In the genomic region with DNA sequence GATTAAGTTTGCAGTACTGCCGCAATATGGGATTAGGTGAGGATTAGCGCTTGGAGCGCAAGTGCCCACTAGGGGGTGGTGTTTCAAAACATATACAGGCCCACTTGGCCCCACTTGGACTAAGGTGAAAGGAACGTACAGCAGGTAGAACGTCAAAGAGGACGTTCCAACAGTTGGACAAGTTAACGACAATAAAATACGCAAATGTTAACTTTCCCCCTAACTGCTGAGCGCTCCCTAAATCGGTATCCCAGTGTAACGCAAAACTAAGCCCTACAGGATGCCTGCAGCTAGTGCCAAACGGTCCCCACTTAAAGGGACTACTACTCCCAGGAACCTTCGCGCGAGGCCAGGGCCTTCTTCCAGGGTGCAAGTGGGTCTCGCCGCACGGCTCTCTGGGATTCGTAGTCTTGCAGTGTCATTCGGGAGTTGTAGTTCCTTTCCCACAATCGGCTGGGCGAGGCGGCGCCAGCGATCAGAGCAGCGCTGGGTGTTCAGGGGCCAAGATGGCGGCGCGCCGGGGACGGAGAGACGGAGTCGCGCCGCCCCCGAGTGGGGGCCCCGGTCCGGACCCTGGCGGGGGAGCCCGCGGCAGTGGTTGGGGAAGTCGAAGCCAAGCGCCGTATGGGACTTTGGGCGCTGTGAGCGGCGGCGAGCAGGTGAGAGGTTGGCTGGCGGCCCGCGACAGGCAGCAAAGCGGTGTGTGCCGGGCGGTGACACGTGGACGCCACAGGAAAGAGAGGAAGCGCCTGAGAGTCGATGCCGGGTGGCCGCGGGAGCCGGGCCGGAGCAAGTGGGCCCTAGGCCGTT, we compare ENCODE assay signal across 8 cellular contexts. TPM values are rescaled to one million over a fixed set of nuclear protein-coding genes. Genes with fewer than 3 reads are reported as not detected.
A peak's percentile ranks its signal among the peaks of the same experiment; 100 is the strongest.
DNase-seq lines count a peak whose midpoint lies in the region; ATAC-seq, FAIRE-seq and TF ChIP-seq lines count a peak whose summit lies in the region.

Gene PPRC1, plus strand, starts transcription at position 478 of the 810 bp plus-strand sequence. Its CDS starts 29 bp downstream, at position 507.

- peak; percentile 97 for TF ChIP-seq CTCF in RWPE2 (IDR thresholded peaks at IDR 0.05; ENCODE audit: poor library complexity, severe bottlenecking)
- TF ChIP-seq CTCF in fibroblast of mammary gland (conservative IDR thresholded peaks at IDR 0.05; ENCODE audit: control insufficient read depth, insufficient read depth, low read depth, low read length) = peak; percentile 90
- TF ChIP-seq CTCF in natural killer cell (IDR thresholded peaks at IDR 0.05) = peak; percentile 96

- DNase-seq in G401 (ENCODE audit: low spot score) (peak; percentile 99), H54 (ENCODE audit: insufficient read length, low spot score) (peak; percentile 93), LoVo (ENCODE audit: low spot score) (peak; percentile 99), RWPE2 (ENCODE audit: low spot score) (peak; percentile 99), fibroblast of mammary gland (ENCODE audit: low read depth) (peak; percentile 99), natural killer cell (peak; percentile 94)
- DNase-seq in activated T-helper 2 cell treated with anti-CD3 and anti-CD28 coated beads, Interferon-gamma antibody, Interleukin-2, Interleukin-4, amounts not matched to agents 10 μg/mL and 5 μg/mL and 100 μg/mL, durations not matched to agents 14 hours and 24 hours and 36 hours (ENCODE audit: low spot score) = peak; percentile 98
- peak; percentile 98 for DNase-seq in stimulated activated naive CD4-positive, alpha-beta T cell treated with Interleukin-2 at 50 U/mL for 16 hours (lab: John Stamatoyannopoulos, UW)

- H3K36me3 ChIP-seq in RWPE2 (ENCODE audit: low read depth) = peaks cover 25% of the 10 kb centered on the region

- H3K27me3 Mint-ChIP-seq in activated T-helper 2 cell treated with anti-CD3 and anti-CD28 coated beads, Interferon-gamma antibody, Interleukin-2, Interleukin-4, amounts not matched to agents 10 μg/mL and 5 μg/mL and 100 μg/mL, durations not matched to agents 14 hours and 24 hours and 36 hours (ENCODE audit: low read depth) = no peaks in the 10 kb centered on the region
- no peaks in the 10 kb centered on the region for H3K27me3 Mint-ChIP-seq in natural killer cell (ENCODE audit: low read depth in 2 of 2)

- no peaks in the 10 kb centered on the region for H3K9me3 ChIP-seq in RWPE2 (ENCODE audit: severe bottlenecking)

- H3K27ac ChIP-seq in RWPE2 (ENCODE audit: poor library complexity, severe bottlenecking) = peak within 1 kb of the TSS; percentile 90

- H3K27me3 ChIP-seq in RWPE2 (ENCODE audit: insufficient read depth, poor library complexity, severe bottlenecking) = no peaks in the 10 kb centered on the region

- H3K4me1 ChIP-seq in RWPE2 (ENCODE audit: insufficient read depth, poor library complexity, severe bottlenecking) = peaks cover 30% of the 10 kb centered on the region

- no peak for FAIRE-seq in H54 (lab: Jason Lieb, UNC)

- peaks cover 40% of the 10 kb centered on the region for H3K36me3 Mint-ChIP-seq in activated T-helper 2 cell treated with anti-CD3 and anti-CD28 coated beads, Interferon-gamma antibody, Interleukin-2, Interleukin-4, amounts not matched to agents 10 μg/mL and 5 μg/mL and 100 μg/mL, durations not matched to agents 14 hours and 24 hours and 36 hours (ENCODE audit: low read depth)
- no peaks in the 10 kb centered on the region for H3K36me3 Mint-ChIP-seq in natural killer cell

- peak; percentile 89 for ATAC-seq in RWPE2 (ENCODE audit: low read depth)
- ATAC-seq in natural killer cell = peak; percentile 94 to 99 (median 96)

- H3K4me3 ChIP-seq in RWPE2 (ENCODE audit: severe bottlenecking) = peak within 1 kb of the TSS; percentile 84
- peak within 1 kb of the TSS; percentile 97 for H3K4me3 ChIP-seq in fibroblast of mammary gland (ENCODE audit: control insufficient read depth, low read depth, low read length)

- no peaks in the 10 kb centered on the region for H3K9me3 Mint-ChIP-seq in activated T-helper 2 cell treated with anti-CD3 and anti-CD28 coated beads, Interferon-gamma antibody, Interleukin-2, Interleukin-4, amounts not matched to agents 10 μg/mL and 5 μg/mL and 100 μg/mL, durations not matched to agents 14 hours and 24 hours and 36 hours
- no peaks in the 10 kb centered on the region for H3K9me3 Mint-ChIP-seq in natural killer cell

- in situ Hi-C loops in G401 (cut with HindIII; ENCODE audit: low sequenced_read_pairs) = no loop called here

- intact Hi-C loops in activated T-helper 2 cell treated with anti-CD3 and anti-CD28 coated beads, Interferon-gamma antibody, Interleukin-2, Interleukin-4, amounts not matched to agents 10 μg/mL and 5 μg/mL and 100 μg/mL, durations not matched to agents 14 hours and 24 hours and 36 hours (cut with micrococcal nuclease) = loop anchor here (1.0 to 10.0 kb wide), 7 partner anchors 13 to 512 kb away; partner anchors contain the start of genes ACTR1A, FBXL15, NFKB2 and NOLC1
- intact Hi-C loops in natural killer cell (cut with micrococcal nuclease) = loop anchor here (1.0 kb wide), 5 partner anchors 12 to 370 kb away; partner anchors contain the start of genes ACTR1A, CUEDC2, LDB1 and NOLC1

- H3K4me3 Mint-ChIP-seq in activated T-helper 2 cell treated with anti-CD3 and anti-CD28 coated beads, Interferon-gamma antibody, Interleukin-2, Interleukin-4, amounts not matched to agents 10 μg/mL and 5 μg/mL and 100 μg/mL, durations not matched to agents 14 hours and 24 hours and 36 hours (ENCODE audit: low read depth) = peak within 1 kb of the TSS; percentile 95
- H3K4me3 Mint-ChIP-seq in natural killer cell = peak within 1 kb of the TSS; percentile 98

- H3K4me1 Mint-ChIP-seq in activated T-helper 2 cell treated with anti-CD3 and anti-CD28 coated beads, Interferon-gamma antibody, Interleukin-2, Interleukin-4, amounts not matched to agents 10 μg/mL and 5 μg/mL and 100 μg/mL, durations not matched to agents 14 hours and 24 hours and 36 hours (ENCODE audit: low read depth) = peaks cover 26% of the 10 kb centered on the region
- H3K4me1 Mint-ChIP-seq in natural killer cell = peaks cover 33 to 37% of the 10 kb centered on the region in 2 donors

- peak within 1 kb of the TSS; percentile 98 for H3K27ac Mint-ChIP-seq in activated T-helper 2 cell treated with anti-CD3 and anti-CD28 coated beads, Interferon-gamma antibody, Interleukin-2, Interleukin-4, amounts not matched to agents 10 μg/mL and 5 μg/mL and 100 μg/mL, durations not matched to agents 14 hours and 24 hours and 36 hours
- peak within 1 kb of the TSS; percentile 93 to 97 for H3K27ac Mint-ChIP-seq in natural killer cell

- peak; percentile 81; the same call in 1 of the 2 replicates for TF ChIP-seq POLR2A in H54 (IDR thresholded peaks at IDR 0.05; ENCODE audit: low read depth, low read length)

RNA-seq across cellular contexts. Expression of gene PPRC1, which starts in this region (rescaled TPM):
- 3.8 and 7.0 TPM in 2 replicates for total RNA-seq in G401 (2014; rRNA removed; shearing (Covaris generic))
- 91.3 and 94.1 TPM in 2 replicates for total RNA-seq in activated T-helper 2 cell treated with anti-CD3 and anti-CD28 coated beads, Interferon-gamma antibody, Interleukin-2, Interleukin-4, amounts not matched to agents 10 μg/mL and 5 μg/mL and 100 μg/mL, durations not matched to agents 14 hours and 24 hours and 36 hours
- 10 to 100 TPM; 29.1 to 48.0 (median 37.7) TPM for total RNA-seq in natural killer cell

Comparison
In these comparisons a context has a peak if more than half of its experiments do, and no peak if none do; other contexts are left out.
1. Peak in every context shown above with its lines: DNase-seq, ATAC-seq, H3K4me3 ChIP-seq and H3K27ac ChIP-seq.